In genomic region chr22:43273902-43274484, GRCh38 we compare ENCODE assay signal across 8 cellular contexts.
DNase-seq lines count a peak whose midpoint lies in the region; ATAC-seq, FAIRE-seq and TF ChIP-seq lines count a peak whose summit lies in the region.

No MANE protein-coding gene starts in this region.

- H3K36me3 ChIP-seq in pancreas, result no peaks in the 10 kb centered on the region

- TF ChIP-seq POLR2A in H54 (IDR thresholded peaks at IDR 0.05; ENCODE audit: low read depth, low read length), result no peak

- no peak for ATAC-seq in CD4-positive, alpha-beta T cell (ENCODE audit: poor library complexity)
- ATAC-seq in pancreas (peak; percentile 67 to 96 (median 90)), HG02642 (IDR thresholded peaks at IDR 0.05; ENCODE audit: poor library complexity, unreplicated experiment) (no peak)

- no peaks in the 10 kb centered on the region for H3K36me3 Mint-ChIP-seq in CD4-positive, alpha-beta T cell (ENCODE audit: low read depth)

- no peak overlapping the region for H3K27ac ChIP-seq in CD4-positive, alpha-beta T cell (ENCODE audit: low read depth, low read length)
- H3K27ac ChIP-seq in pancreas, result no peak overlapping the region

- H3K9me3 ChIP-seq in CD4-positive, alpha-beta T cell (ENCODE audit: control insufficient read depth, low read length), result no peaks in the 10 kb centered on the region
- H3K9me3 ChIP-seq in pancreas, result no peaks in the 10 kb centered on the region

- H3K4me3 ChIP-seq in fibroblast of villous mesenchyme (ENCODE audit: low read depth, low read length), result no peak overlapping the region
- H3K4me3 ChIP-seq in pancreas, result no peak overlapping the region

- 12 to 18% methylated on average over 9 of the region's 9 CpGs for WGBS in pancreas, 2 donors

- peaks cover 5% of the 10 kb centered on the region for H3K27me3 Mint-ChIP-seq in CD4-positive, alpha-beta T cell

- DNase-seq in CD4-positive, alpha-beta T cell, result peak in 7 of 10 experiments; percentile 8 to 16 (median 11)
- DNase-seq in H54 (ENCODE audit: insufficient read length, low spot score), result peak; percentile 54
- DNase-seq in NCI-H748 (lab: John Stamatoyannopoulos, UW; ENCODE audit: unreplicated experiment), result peak; percentile 68
- DNase-seq in activated T-cell treated with anti-CD3 and anti-CD28 coated beads for 48 hours (ENCODE audit: low read depth), result peak; percentile 21
- DNase-seq in fibroblast of villous mesenchyme (ENCODE audit: low read depth), result peak; percentile 70
- peak in 4 of 6 donors; percentile 22 to 62 (median 32) for DNase-seq in pancreas
- DNase-seq in T-helper 9 cell, result no peak

- no peak for FAIRE-seq in H54 (lab: Jason Lieb, UNC)
- no peak for FAIRE-seq in pancreas (lab: Jason Lieb, UNC)

- POLR2A ChIA-PET in CD4-positive, alpha-beta T cell (lab: Charles Lee), result interaction anchor here (1.3 kb wide), 1 partner anchor 73 kb away, joined by 5 read pairs; no protein-coding TSS in a partner anchor

- H3K27me3 ChIP-seq in CD4-positive, alpha-beta T cell (ENCODE audit: control insufficient read depth, insufficient read depth, low read length), result no peaks in the 10 kb centered on the region
- no peaks in the 10 kb centered on the region for H3K27me3 ChIP-seq in pancreas

- H3K9me3 Mint-ChIP-seq in CD4-positive, alpha-beta T cell, result no peaks in the 10 kb centered on the region

- CTCF ChIA-PET in CD4-positive, alpha-beta T cell (lab: Charles Lee), result interaction anchor here (0.7 to 2.3 kb wide), 3 partner anchors 72 to 86 kb away, joined by 3 to 12 read pairs (median 4); no protein-coding TSS in a partner anchor

- no peak overlapping the region for H3K4me3 Mint-ChIP-seq in CD4-positive, alpha-beta T cell

- TF ChIP-seq CTCF in CD4-positive, alpha-beta T cell (IDR thresholded peaks at IDR 0.05), result peak; percentile 49
- peak; percentile 83 for TF ChIP-seq CTCF in fibroblast of villous mesenchyme (IDR thresholded peaks at IDR 0.05; ENCODE audit: insufficient read depth, low read depth, low read length)
- peak; percentile 36 to 48 (median 46) for TF ChIP-seq CTCF in pancreas (IDR thresholded peaks at IDR 0.05)

- H3K4me1 ChIP-seq in pancreas, result no peaks in the 10 kb centered on the region

- H3K4me1 Mint-ChIP-seq in CD4-positive, alpha-beta T cell (ENCODE audit: low read depth), result no peaks in the 10 kb centered on the region

- no peak overlapping the region for H3K27ac Mint-ChIP-seq in CD4-positive, alpha-beta T cell

- intact Hi-C loops in CD4-positive, alpha-beta T cell (cut with DNase I, micrococcal nuclease), result loop anchor here (1.0 to 5.0 kb wide), 4 partner anchors 42 to 113 kb away; no protein-coding TSS in a partner anchor
- intact Hi-C loops in pancreas (cut with DNase I), result loop anchor here (5.0 to 10.0 kb wide), 4 partner anchors 71 to 551 kb away; partner anchors contain the start of gene SCUBE1 (in 1 of the 3)

Comparison
In these comparisons a context has a peak if more than half of its experiments do, and no peak if none do; other contexts are left out.
1. ATAC-seq: peak in pancreas (4 of 4); none in CD4-positive, alpha-beta T cell (single experiment) and HG02642 (single experiment).
2. Peak in every context shown above with its lines, with median percentiles within 50 percentile points of each other: CTCF ChIP-seq.